In genomic region chr5:145689235-145689634, GRCh38 we compare ENCODE assay signal across 10 cellular contexts.
A peak's percentile ranks its signal among the peaks of the same experiment; 100 is the strongest.
DNase-seq lines count a peak whose midpoint lies in the region; ATAC-seq and TF ChIP-seq lines count a peak whose summit lies in the region.
"Had no signal": no experiment of that assay in that cellular context is flagged by ENCODE, and none has a peak within 500 bp of the region (broad histone marks: within the 10 kb centered on the region; RNA-seq: fewer than 3 reads in every experiment).

No MANE protein-coding gene starts in this region.

- H3K9me3 Mint-ChIP-seq in stimulated activated memory B cell treated with anti-CD40 and anti-IgM and Interleukin-4, amounts not matched to agents 10 μg/mL and 1 μg/mL and 100 μg/mL, for 72 hours, result no peaks in the 10 kb centered on the region
- no peaks in the 10 kb centered on the region for H3K9me3 Mint-ChIP-seq in activated CD8-positive, alpha-beta T cell treated with anti-CD3 and anti-CD28 coated beads for 36 hours
- H3K9me3 Mint-ChIP-seq: activated T-helper 2 cell treated with anti-CD3 and anti-CD28 coated beads, Interferon-gamma antibody, Interleukin-2, Interleukin-4, amounts not matched to agents 10 μg/mL and 5 μg/mL and 100 μg/mL, durations not matched to agents 14 hours and 24 hours and 36 hours; stimulated activated naive CD8-positive, alpha-beta T cell treated with anti-CD3 and anti-CD28 coated beads, Interleukin-15, Interleukin-2, amounts not matched to agents 100 ng/mL and 50 ng/mL, for 24 hours had no signal

- no peaks in the 10 kb centered on the region for H3K27me3 Mint-ChIP-seq in stimulated activated memory B cell treated with anti-CD40 and anti-IgM and Interleukin-4, amounts not matched to agents 10 μg/mL and 1 μg/mL and 100 μg/mL, for 72 hours
- no peaks in the 10 kb centered on the region for H3K27me3 Mint-ChIP-seq in activated CD8-positive, alpha-beta T cell treated with anti-CD3 and anti-CD28 coated beads for 36 hours
- H3K27me3 Mint-ChIP-seq: stimulated activated naive CD8-positive, alpha-beta T cell treated with anti-CD3 and anti-CD28 coated beads, Interleukin-15, Interleukin-2, amounts not matched to agents 100 ng/mL and 50 ng/mL, for 24 hours had no signal

- no peaks in the 10 kb centered on the region for H3K36me3 Mint-ChIP-seq in stimulated activated memory B cell treated with anti-CD40 and anti-IgM and Interleukin-4, amounts not matched to agents 10 μg/mL and 1 μg/mL and 100 μg/mL, for 72 hours
- H3K36me3 Mint-ChIP-seq in activated CD8-positive, alpha-beta T cell treated with anti-CD3 and anti-CD28 coated beads for 36 hours (ENCODE audit: low read depth), result no peaks in the 10 kb centered on the region

- no peak overlapping the region for H3K4me3 Mint-ChIP-seq in stimulated activated memory B cell treated with anti-CD40 and anti-IgM and Interleukin-4, amounts not matched to agents 10 μg/mL and 1 μg/mL and 100 μg/mL, for 72 hours
- H3K4me3 Mint-ChIP-seq in activated CD8-positive, alpha-beta T cell treated with anti-CD3 and anti-CD28 coated beads for 36 hours, result no peak overlapping the region
- H3K4me3 Mint-ChIP-seq: stimulated activated naive CD8-positive, alpha-beta T cell treated with anti-CD3 and anti-CD28 coated beads, Interleukin-15, Interleukin-2, amounts not matched to agents 100 ng/mL and 50 ng/mL, for 24 hours had no signal

- H3K27ac ChIP-seq in RWPE1, result no peak overlapping the region

- TF ChIP-seq CTCF in activated CD8-positive, alpha-beta T cell treated with anti-CD3 and anti-CD28 coated beads for 36 hours (IDR thresholded peaks at IDR 0.05), result no peak
- no peak for TF ChIP-seq CTCF in RWPE1 (conservative IDR thresholded peaks at IDR 0.05; ENCODE audit: low read depth)

- peaks cover 13% of the 10 kb centered on the region for H3K4me1 Mint-ChIP-seq in stimulated activated memory B cell treated with anti-CD40 and anti-IgM and Interleukin-4, amounts not matched to agents 10 μg/mL and 1 μg/mL and 100 μg/mL, for 72 hours
- no peaks in the 10 kb centered on the region for H3K4me1 Mint-ChIP-seq in activated CD8-positive, alpha-beta T cell treated with anti-CD3 and anti-CD28 coated beads for 36 hours (ENCODE audit: low read depth)

- CTCF ChIA-PET in activated CD8-positive, alpha-beta T cell treated with anti-CD3 and anti-CD28 coated beads for 36 hours (lab: Charles Lee), result interaction anchor here (1.7 kb wide), 1 partner anchor 136 kb away, joined by 5 read pairs; no protein-coding TSS in a partner anchor
- CTCF ChIA-PET in RWPE1 (lab: Yijun Ruan, JAX), result interaction anchor here (0.7 kb wide), 1 partner anchor 68 kb away, joined by 4 read pairs; no protein-coding TSS in a partner anchor

- ATAC-seq in GM19351 (IDR thresholded peaks at IDR 0.05; ENCODE audit: unreplicated experiment), result peak; percentile 92
- peak; percentile 76 for ATAC-seq in HG02938 (IDR thresholded peaks at IDR 0.05; ENCODE audit: unreplicated experiment)
- peak; percentile 68 for ATAC-seq in stimulated activated memory B cell treated with anti-CD40 and anti-IgM and Interleukin-4, amounts not matched to agents 10 μg/mL and 1 μg/mL and 100 μg/mL, for 72 hours
- ATAC-seq in activated CD8-positive, alpha-beta T cell treated with anti-CD3 and anti-CD28 coated beads for 36 hours, result no peak

- no peak overlapping the region for H3K27ac Mint-ChIP-seq in stimulated activated memory B cell treated with anti-CD40 and anti-IgM and Interleukin-4, amounts not matched to agents 10 μg/mL and 1 μg/mL and 100 μg/mL, for 72 hours
- H3K27ac Mint-ChIP-seq in activated CD8-positive, alpha-beta T cell treated with anti-CD3 and anti-CD28 coated beads for 36 hours, result no peak overlapping the region
- H3K27ac Mint-ChIP-seq: activated T-helper 2 cell treated with anti-CD3 and anti-CD28 coated beads, Interferon-gamma antibody, Interleukin-2, Interleukin-4, amounts not matched to agents 10 μg/mL and 5 μg/mL and 100 μg/mL, durations not matched to agents 14 hours and 24 hours and 36 hours; stimulated activated naive CD8-positive, alpha-beta T cell treated with anti-CD3 and anti-CD28 coated beads, Interleukin-15, Interleukin-2, amounts not matched to agents 100 ng/mL and 50 ng/mL, for 24 hours had no signal

- DNase-seq in NOMO-1 treated with DMSO at 0.1 percent for 48 hours (lab: John Stamatoyannopoulos, UW; ENCODE audit: unreplicated experiment) (peak; percentile 98), DMS53 treated with DMSO at 0.1 percent for 48 hours (lab: John Stamatoyannopoulos, UW; ENCODE audit: unreplicated experiment) (no peak), RWPE1 (ENCODE audit: low spot score) (no peak)
- DNase-seq in activated CD8-positive, alpha-beta T cell treated with anti-CD3 and anti-CD28 coated beads for 36 hours, result no peak
- no peak for DNase-seq in stimulated activated naive CD4-positive, alpha-beta T cell treated with Interleukin-2 at 50 U/mL for 16 hours (lab: John Stamatoyannopoulos, UW)

- intact Hi-C loops in activated CD8-positive, alpha-beta T cell treated with anti-CD3 and anti-CD28 coated beads for 36 hours (cut with micrococcal nuclease), result loop anchor here (10.0 kb wide), 1 partner anchor 356 kb away; no protein-coding TSS in a partner anchor

- POLR2A ChIA-PET in activated CD8-positive, alpha-beta T cell treated with anti-CD3 and anti-CD28 coated beads for 36 hours (lab: Charles Lee), result no interaction called here
- POLR2A ChIA-PET in RWPE1 (lab: Yijun Ruan, JAX; ENCODE audit: low non-redundant PET), result no interaction called here
